ENCODE assay signal across 11 cellular contexts in the genomic region with DNA sequence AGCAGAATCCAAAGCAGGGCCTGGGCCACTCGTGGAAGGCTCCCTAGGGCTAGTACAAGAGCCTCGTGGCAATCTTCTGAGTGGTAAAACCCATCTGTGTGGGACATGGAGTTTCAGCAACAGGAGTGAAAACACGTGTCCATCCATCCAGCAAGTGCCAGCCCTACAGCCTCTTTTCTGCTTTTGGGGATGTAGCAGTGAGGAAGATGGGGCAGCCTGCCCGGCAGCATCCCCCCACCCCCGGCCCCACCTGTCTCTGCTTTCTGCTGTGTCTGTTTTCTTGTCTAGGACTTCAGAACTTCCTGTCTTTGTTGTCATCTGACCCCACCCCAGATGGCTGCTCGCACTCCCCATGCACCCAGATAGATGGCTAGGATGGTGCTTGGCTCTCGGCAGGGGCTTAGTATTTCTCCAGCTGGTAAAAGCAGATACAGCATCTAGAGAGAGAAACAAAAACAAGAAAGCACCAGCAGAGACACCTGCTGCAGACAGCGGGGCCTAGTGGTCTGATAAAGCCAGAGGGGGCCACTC. TPM values are rescaled to one million over a fixed set of nuclear protein-coding genes. Genes with fewer than 3 reads are reported as not detected.
A peak's percentile ranks its signal among the peaks of the same experiment; 100 is the strongest.
DNase-seq lines count a peak whose midpoint lies in the region; ATAC-seq and TF ChIP-seq lines count a peak whose summit lies in the region.
"Had no signal": no experiment of that assay in that cellular context is flagged by ENCODE, and none has a peak within 500 bp of the region (broad histone marks: within the 10 kb centered on the region; RNA-seq: fewer than 3 reads in every experiment).

No MANE protein-coding gene starts in this region.

- H3K27me3 ChIP-seq in left ventricle myocardium inferior (ENCODE audit: low read depth), result no peaks in the 10 kb centered on the region
- no peaks in the 10 kb centered on the region for H3K27me3 ChIP-seq in right lobe of liver
- no peaks in the 10 kb centered on the region for H3K27me3 ChIP-seq in upper lobe of right lung
- H3K27me3 ChIP-seq: cardiac muscle cell had no signal

- no peak for TF ChIP-seq POLR2A in right lobe of liver (IDR thresholded peaks at IDR 0.05)

- peak overlapping the region; percentile 38 for H3K27ac Mint-ChIP-seq in activated naive CD8-positive, alpha-beta T cell treated with anti-CD3 and anti-CD28 coated beads for 36 hours

- H3K36me3 ChIP-seq in left ventricle myocardium inferior (peaks cover 30% of the 10 kb centered on the region), right lobe of liver (peaks cover 0 to 17% (median 4%) of the 10 kb centered on the region in 4 donors), upper lobe of right lung (peaks cover 17% of the 10 kb centered on the region)

- peaks cover 9% of the 10 kb centered on the region for H3K36me3 Mint-ChIP-seq in activated naive CD8-positive, alpha-beta T cell treated with anti-CD3 and anti-CD28 coated beads for 36 hours

- no peaks in the 10 kb centered on the region for H3K9me3 Mint-ChIP-seq in activated naive CD8-positive, alpha-beta T cell treated with anti-CD3 and anti-CD28 coated beads for 36 hours

- 60% methylated on average over 1 of the region's 8 CpGs for WGBS in right lobe of liver (ENCODE audit: insufficient coverage, low coverage, low lambda C conversion rate, missing lambda C conversion rate)

- H3K4me1 ChIP-seq in left ventricle myocardium inferior (peaks cover 86% of the 10 kb centered on the region), right lobe of liver (peaks cover 0 to 20% (median 0%) of the 10 kb centered on the region in 4 donors), upper lobe of right lung (peaks cover 27% of the 10 kb centered on the region)

- TF ChIP-seq CTCF in left ventricle myocardium inferior (IDR thresholded peaks at IDR 0.05; ENCODE audit: borderline replicate concordance) (no peak), right lobe of liver (IDR thresholded peaks at IDR 0.05) (no peak), upper lobe of right lung (IDR thresholded peaks at IDR 0.05) (no peak)

- H3K27ac ChIP-seq in left ventricle myocardium inferior (replicated peaks), result peak overlapping the region; percentile 98
- H3K27ac ChIP-seq in right lobe of liver, result peak overlapping the region in 1 of 3 donors; percentile 82
- no peak overlapping the region for H3K27ac ChIP-seq in upper lobe of right lung

- H3K9me3 ChIP-seq in left ventricle myocardium inferior (replicated peaks), result no peaks in the 10 kb centered on the region
- H3K9me3 ChIP-seq in right lobe of liver, result no peaks in the 10 kb centered on the region
- H3K9me3 ChIP-seq in upper lobe of right lung, result no peaks in the 10 kb centered on the region

- H3K4me3 Mint-ChIP-seq in activated naive CD8-positive, alpha-beta T cell treated with anti-CD3 and anti-CD28 coated beads for 36 hours, result peak overlapping the region; percentile 73

- no peaks in the 10 kb centered on the region for H3K27me3 Mint-ChIP-seq in activated naive CD8-positive, alpha-beta T cell treated with anti-CD3 and anti-CD28 coated beads for 36 hours

- intact Hi-C loops in left ventricle myocardium inferior (cut with micrococcal nuclease) (no loop called here), left ventricle myocardium superior (cut with micrococcal nuclease) (no loop called here), right lobe of liver (cut with DNase I) (no loop called here), upper lobe of right lung (cut with DNase I) (no loop called here)

- ATAC-seq in left ventricle myocardium superior (no peak), right lobe of liver (no peak), upper lobe of right lung (no peak), GM18870 (IDR thresholded peaks at IDR 0.05; ENCODE audit: unreplicated experiment) (no peak), GM19023 (IDR thresholded peaks at IDR 0.05; ENCODE audit: unreplicated experiment) (no peak)

- H3K4me1 Mint-ChIP-seq in activated naive CD8-positive, alpha-beta T cell treated with anti-CD3 and anti-CD28 coated beads for 36 hours, result peaks cover 25% of the 10 kb centered on the region

- DNase-seq in left ventricle myocardium inferior (no peak), left ventricle myocardium superior (no peak), right lobe of liver (no peak), upper lobe of right lung (no peak), AML-193 (lab: John Stamatoyannopoulos, UW) (no peak)
- DNase-seq in activated naive CD8-positive, alpha-beta T cell treated with anti-CD3 and anti-CD28 coated beads for 36 hours, result no peak
- DNase-seq: NCI-H1436; stimulated activated CD4-positive, alpha-beta T cell treated with anti-CD3 and anti-CD28 coated beads, Interleukin-4, amount 100 ng/mL, for 24 hours had no signal

- H3K4me3 ChIP-seq in left ventricle myocardium inferior (peak overlapping the region; percentile 89), right lobe of liver (peak overlapping the region; percentile 99 to 100 (median 100)), upper lobe of right lung (peak overlapping the region; percentile 98)

RNA-seq across cellular contexts. Expression of gene CPTP, which starts 1.5 kb away (rescaled TPM):
- 99.2 TPM for total RNA-seq in left ventricle myocardium inferior
- 112 TPM for total RNA-seq in left ventricle myocardium superior
- 10 to 100 TPM; 12.2 to 13.7 TPM for total RNA-seq in activated naive CD8-positive, alpha-beta T cell treated with anti-CD3 and anti-CD28 coated beads for 36 hours
- 10 to 100 TPM; 26.9 to 57.7 (median 33.1) TPM for total RNA-seq in right lobe of liver
- 20.4 TPM for total RNA-seq in upper lobe of right lung

RNA-seq across cellular contexts. Expression of gene INTS11, which starts 1.7 kb away (rescaled TPM):
- 70.1 TPM for total RNA-seq in left ventricle myocardium inferior
- total RNA-seq in left ventricle myocardium superior, result 77.2 TPM
- total RNA-seq in activated naive CD8-positive, alpha-beta T cell treated with anti-CD3 and anti-CD28 coated beads for 36 hours, result 100 to 1,000 TPM; 111 to 113 TPM
- 10 to 100 TPM; 35.1 to 52.4 (median 43.5) TPM for total RNA-seq in right lobe of liver
- 81.9 TPM for total RNA-seq in upper lobe of right lung

RNA-seq across cellular contexts. Expression of gene TAS1R3, which starts 4.9 kb away (rescaled TPM):
- total RNA-seq in left ventricle myocardium inferior (0.93 TPM), left ventricle myocardium superior (0.57 TPM), right lobe of liver (1 to 10 TPM in 2 of 6 experiments, under 1 TPM in 4; 0.10 to 2.7 (median 0.33) TPM), upper lobe of right lung (0.32 TPM)
- total RNA-seq in activated naive CD8-positive, alpha-beta T cell treated with anti-CD3 and anti-CD28 coated beads for 36 hours, result under 1 TPM; 0.06 to 0.20 TPM

RNA-seq across cellular contexts. Expression of gene PUSL1, which starts 17.7 kb away (rescaled TPM):
- total RNA-seq in left ventricle myocardium inferior (10.4 TPM), left ventricle myocardium superior (11.1 TPM), right lobe of liver (10 to 100 TPM in 2 of 6 experiments, 1 to 10 TPM in 4; 5.6 to 21.6 (median 8.4) TPM), upper lobe of right lung (14.2 TPM)
- total RNA-seq in activated naive CD8-positive, alpha-beta T cell treated with anti-CD3 and anti-CD28 coated beads for 36 hours, result 10 to 100 TPM; 29.6 to 30.0 TPM

RNA-seq across cellular contexts. Expression of gene ACAP3, which starts 18.4 kb away (rescaled TPM):
- 49.7 TPM for total RNA-seq in left ventricle myocardium inferior
- total RNA-seq in left ventricle myocardium superior, result 60.4 TPM
- total RNA-seq in activated naive CD8-positive, alpha-beta T cell treated with anti-CD3 and anti-CD28 coated beads for 36 hours, result 10 to 100 TPM; 26.6 to 28.4 TPM
- total RNA-seq in right lobe of liver, result 10 to 100 TPM; 20.1 to 28.0 (median 22.0) TPM
- total RNA-seq in upper lobe of right lung, result 55.2 TPM
